In genomic region chr2:102660574-102660973, GRCh38 we compare ENCODE assay signal across 1 cellular context.
TF ChIP-seq lines count a peak whose summit lies in the region.

No MANE protein-coding gene starts in this region.

TF ChIP-seq in K562, 482 proteins besides CTCF, POLR2A, EP300 and RAD21 (continued from another document):
- TF ChIP-seq, protein P1, sequence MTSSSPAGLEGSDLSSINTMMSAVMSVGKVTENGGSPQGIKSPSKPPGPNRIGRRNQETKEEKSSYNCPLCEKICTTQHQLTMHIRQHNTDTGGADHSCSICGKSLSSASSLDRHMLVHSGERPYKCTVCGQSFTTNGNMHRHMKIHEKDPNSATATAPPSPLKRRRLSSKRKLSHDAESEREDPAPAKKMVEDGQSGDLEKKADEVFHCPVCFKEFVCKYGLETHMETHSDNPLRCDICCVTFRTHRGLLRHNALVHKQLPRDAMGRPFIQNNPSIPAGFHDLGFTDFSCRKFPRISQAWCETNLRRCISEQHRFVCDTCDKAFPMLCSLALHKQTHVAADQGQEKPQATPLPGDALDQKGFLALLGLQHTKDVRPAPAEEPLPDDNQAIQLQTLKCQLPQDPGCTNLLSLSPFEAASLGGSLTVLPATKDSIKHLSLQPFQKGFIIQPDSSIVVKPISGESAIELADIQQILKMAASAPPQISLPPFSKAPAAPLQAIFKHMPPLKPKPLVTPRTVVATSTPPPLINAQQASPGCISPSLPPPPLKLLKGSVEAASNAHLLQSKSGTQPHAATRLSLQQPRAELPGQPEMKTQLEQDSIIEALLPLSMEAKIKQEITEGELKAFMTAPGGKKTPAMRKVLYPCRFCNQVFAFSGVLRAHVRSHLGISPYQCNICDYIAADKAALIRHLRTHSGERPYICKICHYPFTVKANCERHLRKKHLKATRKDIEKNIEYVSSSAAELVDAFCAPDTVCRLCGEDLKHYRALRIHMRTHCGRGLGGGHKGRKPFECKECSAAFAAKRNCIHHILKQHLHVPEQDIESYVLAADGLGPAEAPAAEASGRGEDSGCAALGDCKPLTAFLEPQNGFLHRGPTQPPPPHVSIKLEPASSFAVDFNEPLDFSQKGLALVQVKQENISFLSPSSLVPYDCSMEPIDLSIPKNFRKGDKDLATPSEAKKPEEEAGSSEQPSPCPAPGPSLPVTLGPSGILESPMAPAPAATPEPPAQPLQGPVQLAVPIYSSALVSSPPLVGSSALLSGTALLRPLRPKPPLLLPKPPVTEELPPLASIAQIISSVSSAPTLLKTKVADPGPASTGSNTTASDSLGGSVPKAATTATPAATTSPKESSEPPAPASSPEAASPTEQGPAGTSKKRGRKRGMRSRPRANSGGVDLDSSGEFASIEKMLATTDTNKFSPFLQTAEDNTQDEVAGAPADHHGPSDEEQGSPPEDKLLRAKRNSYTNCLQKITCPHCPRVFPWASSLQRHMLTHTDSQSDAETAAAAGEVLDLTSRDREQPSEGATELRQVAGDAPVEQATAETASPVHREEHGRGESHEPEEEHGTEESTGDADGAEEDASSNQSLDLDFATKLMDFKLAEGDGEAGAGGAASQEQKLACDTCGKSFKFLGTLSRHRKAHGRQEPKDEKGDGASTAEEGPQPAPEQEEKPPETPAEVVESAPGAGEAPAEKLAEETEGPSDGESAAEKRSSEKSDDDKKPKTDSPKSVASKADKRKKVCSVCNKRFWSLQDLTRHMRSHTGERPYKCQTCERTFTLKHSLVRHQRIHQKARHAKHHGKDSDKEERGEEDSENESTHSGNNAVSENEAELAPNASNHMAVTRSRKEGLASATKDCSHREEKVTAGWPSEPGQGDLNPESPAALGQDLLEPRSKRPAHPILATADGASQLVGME (CRISPR knock-in tag; IDR thresholded peaks at IDR 0.05): no peak
- TF ChIP-seq GTF2E2 (tag; IDR thresholded peaks at IDR 0.05): no peak
- TF ChIP-seq, protein P2, sequence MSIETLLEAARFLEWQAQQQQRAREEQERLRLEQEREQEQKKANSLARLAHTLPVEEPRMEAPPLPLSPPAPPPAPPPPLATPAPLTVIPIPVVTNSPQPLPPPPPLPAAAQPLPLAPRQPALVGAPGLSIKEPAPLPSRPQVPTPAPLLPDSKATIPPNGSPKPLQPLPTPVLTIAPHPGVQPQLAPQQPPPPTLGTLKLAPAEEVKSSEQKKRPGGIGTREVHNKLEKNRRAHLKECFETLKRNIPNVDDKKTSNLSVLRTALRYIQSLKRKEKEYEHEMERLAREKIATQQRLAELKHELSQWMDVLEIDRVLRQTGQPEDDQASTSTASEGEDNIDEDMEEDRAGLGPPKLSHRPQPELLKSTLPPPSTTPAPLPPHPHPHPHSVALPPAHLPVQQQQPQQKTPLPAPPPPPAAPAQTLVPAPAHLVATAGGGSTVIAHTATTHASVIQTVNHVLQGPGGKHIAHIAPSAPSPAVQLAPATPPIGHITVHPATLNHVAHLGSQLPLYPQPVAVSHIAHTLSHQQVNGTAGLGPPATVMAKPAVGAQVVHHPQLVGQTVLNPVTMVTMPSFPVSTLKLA (conservative IDR thresholded peaks at IDR 0.05): no peak
- TF ChIP-seq CBX1 (IDR thresholded peaks at IDR 0.05; ENCODE audit: low read depth): no peak
- no peak for TF ChIP-seq RBM34 (IDR thresholded peaks at IDR 0.05; ENCODE audit: borderline replicate concordance, insufficient read depth, low read length)
- no peak for TF ChIP-seq TEAD2 (tag; IDR thresholded peaks at IDR 0.05)
- TF ChIP-seq ZNF830 (CRISPR knock-in tag; IDR thresholded peaks at IDR 0.05): no peak
- no peak for TF ChIP-seq MLX (CRISPR knock-in tag; conservative IDR thresholded peaks at IDR 0.05)
- TF ChIP-seq JUND (IDR thresholded peaks at IDR 0.05; ENCODE audit: borderline replicate concordance, low read depth, low read length): no peak
- no peak for TF ChIP-seq JUND (tag; IDR thresholded peaks at IDR 0.05; ENCODE audit: borderline replicate concordance, low read depth, low read length)
- TF ChIP-seq, protein P3, sequence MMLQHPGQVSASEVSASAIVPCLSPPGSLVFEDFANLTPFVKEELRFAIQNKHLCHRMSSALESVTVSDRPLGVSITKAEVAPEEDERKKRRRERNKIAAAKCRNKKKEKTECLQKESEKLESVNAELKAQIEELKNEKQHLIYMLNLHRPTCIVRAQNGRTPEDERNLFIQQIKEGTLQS (IDR thresholded peaks at IDR 0.05): peak; percentile 51; the same call in 1 of the 2 replicates
- TF ChIP-seq, protein P3 (CRISPR knock-in tag; conservative IDR thresholded peaks at IDR 0.05): no peak
- no peak for TF ChIP-seq BRF2 (IDR thresholded peaks at IDR 0.05; ENCODE audit: borderline replicate concordance, insufficient read depth, insufficient read length)
- TF ChIP-seq ZNF263 (CRISPR knock-in tag; IDR thresholded peaks at IDR 0.05; ENCODE audit: borderline replicate concordance): no peak
